ENCODE assay signal across 16 cellular contexts in genomic region chr5:5480481-5481111, GRCh38. TPM values are rescaled to one million over a fixed set of nuclear protein-coding genes. Genes with fewer than 3 reads are reported as not detected.
DNase-seq lines count a peak whose midpoint lies in the region; ATAC-seq and TF ChIP-seq lines count a peak whose summit lies in the region.
"Had no signal": no experiment of that assay in that cellular context is flagged by ENCODE, and none has a peak within 500 bp of the region (broad histone marks: within the 10 kb centered on the region; RNA-seq: fewer than 3 reads in every experiment).

No MANE protein-coding gene starts in this region.

- H3K9me2 ChIP-seq in OCI-LY7 (ENCODE audit: insufficient read depth, low read length): no peaks in the 10 kb centered on the region

- H3K79me2 ChIP-seq in OCI-LY7 (ENCODE audit: insufficient read depth, low read depth, low read length): no peaks in the 10 kb centered on the region

- no peak overlapping the region for H3K27ac ChIP-seq in OCI-LY7 (ENCODE audit: low read depth, low read length, poor library complexity, severe bottlenecking)
- H3K27ac ChIP-seq: SK-N-MC had no signal

- POLR2A ChIA-PET in activated CD8-positive, alpha-beta T cell treated with anti-CD3 and anti-CD28 coated beads for 36 hours (lab: Charles Lee): no interaction called here
- POLR2A ChIA-PET in OCI-LY7 (lab: Charles Lee): interaction anchor here (1.4 kb wide), 1 partner anchor 59 kb away, joined by 6 read pairs; no protein-coding TSS in a partner anchor

- CTCF ChIA-PET in activated CD8-positive, alpha-beta T cell treated with anti-CD3 and anti-CD28 coated beads for 36 hours (lab: Charles Lee): interaction anchor here (1.0 kb wide), 1 partner anchor 26 kb away, joined by 3 read pairs; no protein-coding TSS in a partner anchor
- CTCF ChIA-PET in OCI-LY7 (lab: Charles Lee; ENCODE audit: unreplicated experiment): interaction anchor here (0.6 kb wide), 1 partner anchor 14 kb away, joined by 3 read pairs; no protein-coding TSS in a partner anchor

- no TSS peak for BruUV-seq in OCI-LY7 (replicated peaks; lab: Mats Ljungman, UMichigan)

- H3K4me3 Mint-ChIP-seq in activated naive CD4-positive, alpha-beta T cell treated with anti-CD3 and anti-CD28 coated beads, Interleukin-2, amount 50 U/mL, for 24 hours: peak overlapping the region; percentile 23
- H3K4me3 Mint-ChIP-seq in activated CD8-positive, alpha-beta T cell treated with anti-CD3 and anti-CD28 coated beads for 36 hours: no peak overlapping the region

- no peak for TF ChIP-seq CTCF in activated CD8-positive, alpha-beta T cell treated with anti-CD3 and anti-CD28 coated beads for 36 hours (IDR thresholded peaks at IDR 0.05)
- no peak for TF ChIP-seq CTCF in OCI-LY7 (conservative IDR thresholded peaks at IDR 0.05; ENCODE audit: low read length)

- peak overlapping the region; percentile 81 for H3K27ac Mint-ChIP-seq in activated naive CD4-positive, alpha-beta T cell treated with anti-CD3 and anti-CD28 coated beads, Interleukin-2, amount 50 U/mL, for 24 hours
- peak overlapping the region; percentile 81 for H3K27ac Mint-ChIP-seq in activated CD8-positive, alpha-beta T cell treated with anti-CD3 and anti-CD28 coated beads for 36 hours

- no peak overlapping the region for H2AFZ ChIP-seq in OCI-LY7 (ENCODE audit: low read length)

- peaks cover 23% of the 10 kb centered on the region for H3K36me3 Mint-ChIP-seq in activated naive CD4-positive, alpha-beta T cell treated with anti-CD3 and anti-CD28 coated beads, Interleukin-2, amount 50 U/mL, for 24 hours
- peaks cover 48% of the 10 kb centered on the region for H3K36me3 Mint-ChIP-seq in activated CD8-positive, alpha-beta T cell treated with anti-CD3 and anti-CD28 coated beads for 36 hours (ENCODE audit: low read depth)

- H3K9me3 Mint-ChIP-seq in activated naive CD4-positive, alpha-beta T cell treated with anti-CD3 and anti-CD28 coated beads, Interleukin-2, amount 50 U/mL, for 24 hours: no peaks in the 10 kb centered on the region
- H3K9me3 Mint-ChIP-seq in activated CD8-positive, alpha-beta T cell treated with anti-CD3 and anti-CD28 coated beads for 36 hours: peaks cover 4% of the 10 kb centered on the region

- DNase-seq in activated naive CD4-positive, alpha-beta T cell treated with Interleukin-2 at 50 U/mL for 16 hours: no peak
- no peak for DNase-seq in activated CD8-positive, alpha-beta T cell treated with anti-CD3 and anti-CD28 coated beads for 36 hours
- DNase-seq in OCI-LY7 (ENCODE audit: low spot score): no peak
- DNase-seq in GM19240 (ENCODE audit: insufficient read length, low spot score): no peak
- no peak for DNase-seq in HuH-7.5 (ENCODE audit: low spot score)
- DNase-seq: activated CD4-positive, alpha-beta T cell treated with anti-CD3 and anti-CD28 coated beads for 1 hour; EL; NCI-H1694; NCI-H748 treated with DMSO at 0.1 percent for 48 hours; occipital lobe had no signal

- peaks cover 7% of the 10 kb centered on the region for H3K4me1 ChIP-seq in OCI-LY7 (ENCODE audit: insufficient read depth, low read length, poor library complexity, severe bottlenecking)

- H3K27me3 Mint-ChIP-seq in activated naive CD4-positive, alpha-beta T cell treated with anti-CD3 and anti-CD28 coated beads, Interleukin-2, amount 50 U/mL, for 24 hours: no peaks in the 10 kb centered on the region
- no peaks in the 10 kb centered on the region for H3K27me3 Mint-ChIP-seq in activated CD8-positive, alpha-beta T cell treated with anti-CD3 and anti-CD28 coated beads for 36 hours

- H3K4me3 ChIP-seq in OCI-LY7 (ENCODE audit: low read depth, low read length, poor library complexity, severe bottlenecking): no peak overlapping the region
- H3K4me3 ChIP-seq: lung, SK-N-MC had no signal

- H3K4me1 Mint-ChIP-seq in activated naive CD4-positive, alpha-beta T cell treated with anti-CD3 and anti-CD28 coated beads, Interleukin-2, amount 50 U/mL, for 24 hours: peaks cover 31% of the 10 kb centered on the region
- H3K4me1 Mint-ChIP-seq in activated CD8-positive, alpha-beta T cell treated with anti-CD3 and anti-CD28 coated beads for 36 hours (ENCODE audit: low read depth): peaks cover 25% of the 10 kb centered on the region

- no peak overlapping the region for H3K4me2 ChIP-seq in OCI-LY7 (ENCODE audit: low read length)

- peak; percentile 55 for ATAC-seq in HG03378 (IDR thresholded peaks at IDR 0.05; ENCODE audit: unreplicated experiment)
- ATAC-seq in activated CD8-positive, alpha-beta T cell treated with anti-CD3 and anti-CD28 coated beads for 36 hours: peak; percentile 13
- ATAC-seq in HG03039 (IDR thresholded peaks at IDR 0.05; ENCODE audit: unreplicated experiment): no peak
- ATAC-seq: HepG2 had no signal

- H3K9me3 ChIP-seq in OCI-LY7 (ENCODE audit: low read length): no peaks in the 10 kb centered on the region

- intact Hi-C loops in activated CD8-positive, alpha-beta T cell treated with anti-CD3 and anti-CD28 coated beads for 36 hours (cut with micrococcal nuclease): no loop called here
- intact Hi-C loops in OCI-LY7 (cut with micrococcal nuclease; ENCODE audit: unreplicated experiment): no loop called here

- H3K36me3 ChIP-seq in OCI-LY7 (ENCODE audit: insufficient read depth, low read length): peaks cover 43% of the 10 kb centered on the region

- no peaks in the 10 kb centered on the region for H4K20me1 ChIP-seq in OCI-LY7 (ENCODE audit: insufficient read depth, low read length)

RNA-seq across cellular contexts. Expression of gene ICE1, which starts 58.1 kb away (rescaled TPM):
- total RNA-seq in activated CD8-positive, alpha-beta T cell treated with anti-CD3 and anti-CD28 coated beads for 36 hours: 10 to 100 TPM; 29.0 to 29.5 TPM
- total RNA-seq in OCI-LY7 (2014; rRNA removed; shearing (Covaris generic)): 24.4 and 25.2 TPM in 2 replicates
- total RNA-seq in OCI-LY7 (2022): 27.3 and 28.0 TPM in 2 replicates
